ENCODE assay signal across 14 cellular contexts in genomic region chr7:16668978-16669377, GRCh38. TPM values are rescaled to one million over a fixed set of nuclear protein-coding genes. Genes with fewer than 3 reads are reported as not detected.
DNase-seq lines count a peak whose midpoint lies in the region; ATAC-seq, FAIRE-seq and TF ChIP-seq lines count a peak whose summit lies in the region.
"Had no signal": no experiment of that assay in that cellular context is flagged by ENCODE, and none has a peak within 500 bp of the region (broad histone marks: within the 10 kb centered on the region; RNA-seq: fewer than 3 reads in every experiment).

No MANE protein-coding gene starts in this region.

- H3K36me3 ChIP-seq in HCT116 (ENCODE audit: control insufficient read depth in 1 of 2, insufficient read depth in 2 of 2, low read length in 2 of 2) (peaks cover 0 to 20% of the 10 kb centered on the region in 2 experiments; a peak in 2 of 4 replicates), astrocyte (ENCODE audit: insufficient read depth, low read length) (peaks cover 8% of the 10 kb centered on the region), suprapubic skin (no peaks in the 10 kb centered on the region)
- H3K36me3 ChIP-seq: ascending aorta had no signal

- CTCF ChIA-PET in HCT116 (lab: Charles Lee), result interaction anchor here (1.5 kb wide), 1 partner anchor 26 kb away, joined by 5 read pairs; no protein-coding TSS in a partner anchor

- no peak overlapping the region for H3K4me3 ChIP-seq in HCT116 (replicated peaks in 1 of 2; ENCODE audit: low read depth in 1 of 2, low read length in 2 of 2)
- no peak overlapping the region for H3K4me3 ChIP-seq in astrocyte (ENCODE audit: insufficient read depth, low read depth, low read length)
- H3K4me3 ChIP-seq in suprapubic skin, result no peak overlapping the region
- H3K4me3 ChIP-seq: ascending aorta had no signal

- H3K4me1 ChIP-seq in HCT116 (ENCODE audit: control insufficient read depth in 1 of 2, insufficient read depth in 2 of 2, low read length in 2 of 2), result peaks cover 11 to 38% of the 10 kb centered on the region in 2 experiments
- H3K4me1 ChIP-seq in astrocyte (ENCODE audit: insufficient read depth, low read length), result peaks cover 30% of the 10 kb centered on the region
- peaks cover 23% of the 10 kb centered on the region for H3K4me1 ChIP-seq in suprapubic skin
- H3K4me1 ChIP-seq: ascending aorta had no signal

- H3K79me2 ChIP-seq in HCT116 (ENCODE audit: insufficient read depth, low read length), result peaks cover 82% of the 10 kb centered on the region
- peaks cover 61% of the 10 kb centered on the region for H3K79me2 ChIP-seq in astrocyte (ENCODE audit: insufficient read depth, low read length)

- no peaks in the 10 kb centered on the region for H3K27me3 Mint-ChIP-seq in astrocyte (ENCODE audit: low read depth, unreplicated experiment)
- H3K27me3 Mint-ChIP-seq: effector memory CD8-positive, alpha-beta T cell; IgD-negative memory B cell; stimulated activated naive CD8-positive, alpha-beta T cell treated with anti-CD3 and anti-CD28 coated beads, Interleukin-15, Interleukin-2, amounts not matched to agents 100 ng/mL and 50 ng/mL, for 24 hours had no signal

- H3K9me3 ChIP-seq in HCT116 (ENCODE audit: control insufficient read depth in 1 of 2, insufficient read depth in 1 of 2, low read depth in 1 of 2, low read length in 2 of 2), result no peaks in the 10 kb centered on the region
- no peaks in the 10 kb centered on the region for H3K9me3 ChIP-seq in astrocyte (ENCODE audit: insufficient read depth, low read depth, low read length)
- no peaks in the 10 kb centered on the region for H3K9me3 ChIP-seq in suprapubic skin
- H3K9me3 ChIP-seq: ascending aorta had no signal

- H3K9ac ChIP-seq in HCT116 (ENCODE audit: low read length) (peak overlapping the region; percentile 8; the same call in 1 of the 2 replicates), astrocyte (ENCODE audit: low read length) (peak overlapping the region; percentile 51)

- H3K36me3 Mint-ChIP-seq in astrocyte (ENCODE audit: low read depth, unreplicated experiment), result peaks cover 1% of the 10 kb centered on the region

- H3K27ac ChIP-seq in HCT116 (ENCODE audit: low read depth, low read length) (peak overlapping the region; percentile 56; the same call in 1 of the 2 replicates), astrocyte (ENCODE audit: low read depth, low read length) (peak overlapping the region; percentile 71), suprapubic skin (peak overlapping the region; percentile 79)
- H3K27ac ChIP-seq: ascending aorta had no signal

- peak overlapping the region; percentile 84 for H3K27ac Mint-ChIP-seq in astrocyte (ENCODE audit: unreplicated experiment)
- H3K27ac Mint-ChIP-seq: IgD-negative memory B cell; stimulated activated naive CD8-positive, alpha-beta T cell treated with anti-CD3 and anti-CD28 coated beads, Interleukin-15, Interleukin-2, amounts not matched to agents 100 ng/mL and 50 ng/mL, for 24 hours had no signal

- H4K20me1 ChIP-seq in HCT116 (ENCODE audit: insufficient read depth), result no peaks in the 10 kb centered on the region
- peaks cover 8% of the 10 kb centered on the region for H4K20me1 ChIP-seq in astrocyte (ENCODE audit: insufficient read depth, low read length)

- TF ChIP-seq EP300 in suprapubic skin (IDR thresholded peaks at IDR 0.05), result no peak

- ATAC-seq in HCT116, result no peak
- ATAC-seq: effector memory CD8-positive, alpha-beta T cell had no signal

- H3K9me3 Mint-ChIP-seq in astrocyte (ENCODE audit: unreplicated experiment), result no peaks in the 10 kb centered on the region
- H3K9me3 Mint-ChIP-seq: effector memory CD8-positive, alpha-beta T cell; stimulated activated naive CD8-positive, alpha-beta T cell treated with anti-CD3 and anti-CD28 coated beads, Interleukin-15, Interleukin-2, amounts not matched to agents 100 ng/mL and 50 ng/mL, for 24 hours had no signal

- TF ChIP-seq RAD21 in HCT116 (IDR thresholded peaks at IDR 0.05; ENCODE audit: low read depth), result no peak

- H3K27me3 ChIP-seq in HCT116 (ENCODE audit: insufficient read depth, low read length) (no peaks in the 10 kb centered on the region), astrocyte (ENCODE audit: insufficient read depth, low read length) (no peaks in the 10 kb centered on the region), suprapubic skin (no peaks in the 10 kb centered on the region)
- H3K27me3 ChIP-seq: ascending aorta had no signal

- DNase-seq in HCT116 (ENCODE audit: low read depth, low spot score), result no peak
- DNase-seq in astrocyte (ENCODE audit: low read depth), result no peak
- DNase-seq in iris pigment epithelial cell (ENCODE audit: low read depth), result peak; percentile 62
- DNase-seq in suprapubic skin (ENCODE audit: low spot score in 2 of 2), result no peak
- no peak for DNase-seq in activated effector memory CD4-positive, alpha-beta T cell treated with anti-CD3 and anti-CD28 coated beads, Interleukin-2, amount 50 U/mL, for 16 hours
- DNase-seq in kidney glomerular epithelial cell (lab: John Stamatoyannopoulos, UW), result no peak
- no peak for DNase-seq in activated CD4-positive, CD25-positive, alpha-beta regulatory T cell (lab: John Stamatoyannopoulos, UW)
- DNase-seq: effector memory CD8-positive, alpha-beta T cell; NCI-H1930; posterior cingulate gyrus; stimulated activated CD4-positive, alpha-beta T cell treated with anti-CD3 and anti-CD28 coated beads, Interleukin-4, amount 100 ng/mL, for 24 hours had no signal

- H3K4me2 ChIP-seq in HCT116 (ENCODE audit: low read length) (peak overlapping the region; percentile 34), astrocyte (ENCODE audit: low read length) (no peak overlapping the region)

- 0 out of 2 replicates have a peak, but pooled peaks cover 2% of the 10 kb centered on the region for H3K9me2 ChIP-seq in HCT116 (ENCODE audit: insufficient read depth)

- no peak overlapping the region for H3K4me3 Mint-ChIP-seq in astrocyte (ENCODE audit: unreplicated experiment)
- H3K4me3 Mint-ChIP-seq: effector memory CD8-positive, alpha-beta T cell; IgD-negative memory B cell; stimulated activated naive CD8-positive, alpha-beta T cell treated with anti-CD3 and anti-CD28 coated beads, Interleukin-15, Interleukin-2, amounts not matched to agents 100 ng/mL and 50 ng/mL, for 24 hours had no signal

- TF ChIP-seq CTCF in HCT116 (IDR thresholded peaks at IDR 0.05 in 2 of 3, conservative IDR thresholded peaks at IDR 0.05 in 1 of 3; ENCODE audit: borderline replicate concordance in 1 of 3, insufficient read depth in 1 of 3, low read depth in 2 of 3, low read length in 2 of 3), result no peak
- no peak for TF ChIP-seq CTCF in astrocyte (IDR thresholded peaks at IDR 0.05; ENCODE audit: insufficient read depth, low read depth, low read length)
- TF ChIP-seq CTCF in suprapubic skin (IDR thresholded peaks at IDR 0.05), result no peak

- 85% methylated on average over 5 of the region's 5 CpGs for WGBS in suprapubic skin

- peaks cover 32% of the 10 kb centered on the region for H3K4me1 Mint-ChIP-seq in astrocyte (ENCODE audit: low read depth, unreplicated experiment)

- FAIRE-seq in astrocyte (lab: Jason Lieb, UNC), result no peak

- TF ChIP-seq POLR2A in HCT116 (IDR thresholded peaks at IDR 0.05; ENCODE audit: borderline replicate concordance, extremely low read depth, insufficient read depth, insufficient read length) (no peak), suprapubic skin (IDR thresholded peaks at IDR 0.05) (no peak)

- RAD21 ChIA-PET in HCT116 (lab: Charles Lee; ENCODE audit: low non-redundant PET in 1 of 2, low total read pairs in 2 of 2, uncharacterized antibody in 2 of 2, unreplicated experiment in 2 of 2), result no interaction called here

- H2AFZ ChIP-seq in HCT116 (ENCODE audit: low read depth, low read length, poor library complexity, severe bottlenecking) (no peak overlapping the region), astrocyte (ENCODE audit: low read depth, low read length) (no peak overlapping the region)

- intact Hi-C loops in HCT116 (cut with micrococcal nuclease), result no loop called here

- no TSS peak for BruUV-seq in HCT116 (replicated peaks; lab: Mats Ljungman, UMichigan)

- POLR2A ChIA-PET in HCT116 (lab: Charles Lee), result no interaction called here

TF ChIP-seq in HCT116, 20 proteins besides CTCF, POLR2A, EP300 and RAD21 (continues in another document):
- no peak for TF ChIP-seq POLR2AphosphoS5 (IDR thresholded peaks at IDR 0.05; ENCODE audit: low read depth, low read length)
- TF ChIP-seq ZBTB33 (IDR thresholded peaks at IDR 0.05; ENCODE audit: extremely low read depth, insufficient replicate concordance, low read length), result no peak
- TF ChIP-seq TCF7L2 (IDR thresholded peaks at IDR 0.05; ENCODE audit: borderline replicate concordance, extremely low read depth, insufficient read depth, insufficient read length), result no peak
- TF ChIP-seq EZH2phosphoT487 (IDR thresholded peaks at IDR 0.05; ENCODE audit: borderline replicate concordance), result no peak
- no peak for TF ChIP-seq CEBPB (IDR thresholded peaks at IDR 0.05; ENCODE audit: low read depth)
- TF ChIP-seq JUND (IDR thresholded peaks at IDR 0.05), result no peak
- TF ChIP-seq ELF1 (IDR thresholded peaks at IDR 0.05; ENCODE audit: borderline replicate concordance, low read depth), result no peak
- TF ChIP-seq ZFX (IDR thresholded peaks at IDR 0.05), result no peak
- TF ChIP-seq FOSL1 (IDR thresholded peaks at IDR 0.05; ENCODE audit: low read depth), result no peak
- TF ChIP-seq SP1 (IDR thresholded peaks at IDR 0.05; ENCODE audit: low read depth), result no peak
- TF ChIP-seq EGR1 (IDR thresholded peaks at IDR 0.05; ENCODE audit: low read depth), result no peak
- TF ChIP-seq SRF (IDR thresholded peaks at IDR 0.05; ENCODE audit: low read depth), result no peak

RNA-seq across cellular contexts. Expression of gene BZW2, which starts 23.0 kb away (rescaled TPM):
- 119 TPM for total RNA-seq in HCT116 (2021; ENCODE audit: unreplicated experiment)
- 66.3 and 88.3 TPM in 2 replicates for polyA plus RNA-seq in HCT116 (2012)
- 83.4 and 84.9 TPM in 2 replicates for total RNA-seq in astrocyte
- 10 to 100 TPM; 60.5 to 97.9 (median 84.4) TPM for total RNA-seq in suprapubic skin

RNA-seq across cellular contexts. Expression of gene ANKMY2, which starts 23.4 kb away (rescaled TPM):
- 24.9 TPM for total RNA-seq in HCT116 (2021; ENCODE audit: unreplicated experiment)
- 13.2 and 13.3 TPM in 2 replicates for polyA plus RNA-seq in HCT116 (2012)
- total RNA-seq in astrocyte, result 21.9 and 25.0 TPM in 2 replicates
- total RNA-seq in suprapubic skin, result 10 to 100 TPM in 1 of 4 donors, 1 to 10 TPM in 3; 5.2 to 16.2 (median 9.4) TPM
